ENCODE assay signal across 13 cellular contexts in genomic region chr6:57261896-57262295, GRCh38. TPM values are rescaled to one million over a fixed set of nuclear protein-coding genes. Genes with fewer than 3 reads are reported as not detected.
A peak's percentile ranks its signal among the peaks of the same experiment; 100 is the strongest.
DNase-seq lines count a peak whose midpoint lies in the region; ATAC-seq and TF ChIP-seq lines count a peak whose summit lies in the region.
"Had no signal": no experiment of that assay in that cellular context is flagged by ENCODE, and none has a peak within 500 bp of the region (broad histone marks: within the 10 kb centered on the region; RNA-seq: fewer than 3 reads in every experiment).

No MANE protein-coding gene starts in this region.

- ATAC-seq in GM18868 (IDR thresholded peaks at IDR 0.05; ENCODE audit: unreplicated experiment), result no peak
- ATAC-seq in activated naive CD8-positive, alpha-beta T cell treated with anti-CD3 and anti-CD28 coated beads, Interleukin-2, amount 50 U/mL, for 24 hours, result no peak

- H3K9me3 ChIP-seq in uterus, result no peaks in the 10 kb centered on the region
- H3K9me3 ChIP-seq: breast epithelium, SJSA1 had no signal

- no peaks in the 10 kb centered on the region for H3K9me3 Mint-ChIP-seq in osteocyte (ENCODE audit: unreplicated experiment)
- no peaks in the 10 kb centered on the region for H3K9me3 Mint-ChIP-seq in activated naive CD8-positive, alpha-beta T cell treated with anti-CD3 and anti-CD28 coated beads, Interleukin-2, amount 50 U/mL, for 24 hours

- no peaks in the 10 kb centered on the region for H3K36me3 Mint-ChIP-seq in osteocyte (ENCODE audit: unreplicated experiment)
- H3K36me3 Mint-ChIP-seq in activated naive CD8-positive, alpha-beta T cell treated with anti-CD3 and anti-CD28 coated beads, Interleukin-2, amount 50 U/mL, for 24 hours (ENCODE audit: low read depth), result no peaks in the 10 kb centered on the region
- H3K36me3 Mint-ChIP-seq: CD14-positive monocyte had no signal

- no peak overlapping the region for H3K4me3 Mint-ChIP-seq in osteocyte (ENCODE audit: unreplicated experiment)
- H3K4me3 Mint-ChIP-seq in activated naive CD8-positive, alpha-beta T cell treated with anti-CD3 and anti-CD28 coated beads, Interleukin-2, amount 50 U/mL, for 24 hours, result no peak overlapping the region
- H3K4me3 Mint-ChIP-seq: CD14-positive monocyte had no signal

- peak; percentile 69 for DNase-seq in astrocyte of the hippocampus (ENCODE audit: low read depth, low spot score)
- DNase-seq in fibroblast of the aortic adventitia (ENCODE audit: low read depth), result peak; percentile 70
- no peak for DNase-seq in osteocyte (ENCODE audit: extremely low spot score, unreplicated experiment)
- DNase-seq in uterus, result no peak
- DNase-seq in stimulated activated CD4-positive, alpha-beta T cell treated with anti-CD3 and anti-CD28 coated beads, Interleukin-2, amount 100 ng/mL, for 48 hours, result no peak
- no peak for DNase-seq in activated naive CD8-positive, alpha-beta T cell treated with anti-CD3 and anti-CD28 coated beads, Interleukin-2, amount 50 U/mL, for 24 hours
- DNase-seq: activated effector memory CD4-positive, alpha-beta T cell treated with Interleukin-2 at 50 U/mL for 16 hours; mesendoderm; occipital lobe had no signal

- H3K4me1 Mint-ChIP-seq in osteocyte (ENCODE audit: unreplicated experiment), result peaks cover 75% of the 10 kb centered on the region
- H3K4me1 Mint-ChIP-seq in activated naive CD8-positive, alpha-beta T cell treated with anti-CD3 and anti-CD28 coated beads, Interleukin-2, amount 50 U/mL, for 24 hours, result peaks cover 28% of the 10 kb centered on the region
- H3K4me1 Mint-ChIP-seq: CD14-positive monocyte had no signal

- H3K27me3 ChIP-seq in uterus, result no peaks in the 10 kb centered on the region
- H3K27me3 ChIP-seq: breast epithelium, SJSA1 had no signal

- H3K27ac Mint-ChIP-seq in osteocyte (ENCODE audit: unreplicated experiment), result peak overlapping the region; percentile 56
- no peak overlapping the region for H3K27ac Mint-ChIP-seq in activated naive CD8-positive, alpha-beta T cell treated with anti-CD3 and anti-CD28 coated beads, Interleukin-2, amount 50 U/mL, for 24 hours
- H3K27ac Mint-ChIP-seq: CD14-positive monocyte had no signal

- TF ChIP-seq POLR2A in uterus (IDR thresholded peaks at IDR 0.05), result no peak

- intact Hi-C loops in uterus (cut with DNase I; ENCODE audit: low total_unique reads), result no loop called here

- H3K27ac ChIP-seq in uterus, result peak overlapping the region; percentile 93 to 99

- H3K36me3 ChIP-seq in uterus, result no peaks in the 10 kb centered on the region
- H3K36me3 ChIP-seq: breast epithelium, SJSA1 had no signal

- no peak overlapping the region for H3K4me3 ChIP-seq in fibroblast of the aortic adventitia (ENCODE audit: low read depth, low read length)
- no peak overlapping the region for H3K4me3 ChIP-seq in uterus
- H3K4me3 ChIP-seq: breast epithelium, SJSA1 had no signal

- no peaks in the 10 kb centered on the region for H3K27me3 Mint-ChIP-seq in osteocyte (ENCODE audit: unreplicated experiment)
- H3K27me3 Mint-ChIP-seq in activated naive CD8-positive, alpha-beta T cell treated with anti-CD3 and anti-CD28 coated beads, Interleukin-2, amount 50 U/mL, for 24 hours, result peaks cover 11% of the 10 kb centered on the region

- peaks cover 3 to 5% of the 10 kb centered on the region in 2 donors for H3K4me1 ChIP-seq in uterus
- H3K4me1 ChIP-seq: breast epithelium had no signal

- TF ChIP-seq CTCF in fibroblast of the aortic adventitia (IDR thresholded peaks at IDR 0.05; ENCODE audit: insufficient read depth, low read length), result no peak
- TF ChIP-seq CTCF in osteocyte (IDR thresholded peaks at IDR 0.05), result no peak
- no peak for TF ChIP-seq CTCF in uterus (IDR thresholded peaks at IDR 0.05)

RNA-seq across cellular contexts. Expression of gene RAB23, which starts 39.8 kb away (rescaled TPM):
- total RNA-seq in fibroblast of the aortic adventitia (ENCODE audit: low replicate concordance) (21.4 and 59.7 TPM in 2 replicates), osteocyte (33.8 and 35.2 TPM in 2 replicates), uterus (10 to 100 TPM; 54.4 to 95.3 (median 68.5) TPM)

RNA-seq across cellular contexts. Expression of gene PRIM2, which starts 55.5 kb away (rescaled TPM):
- total RNA-seq in fibroblast of the aortic adventitia (ENCODE audit: low replicate concordance) (16.4 and 80.2 TPM in 2 replicates), osteocyte (10.4 and 11.9 TPM in 2 replicates), uterus (10 to 100 TPM in 3 of 4 donors, 1 to 10 TPM in 1; 2.4 to 46.9 (median 23.1) TPM)

Comparison
In these comparisons a context has a peak if more than half of its experiments do, and no peak if none do; other contexts are left out.
1. DNase-seq: peak in astrocyte of the hippocampus (single experiment) and fibroblast of the aortic adventitia (single experiment); none in osteocyte (single experiment), uterus (0 of 2), stimulated activated CD4-positive, alpha-beta T cell treated with anti-CD3 and anti-CD28 coated beads, Interleukin-2, amount 100 ng/mL, for 48 hours (0 of 2) and activated naive CD8-positive, alpha-beta T cell treated with anti-CD3 and anti-CD28 coated beads, Interleukin-2, amount 50 U/mL, for 24 hours (single experiment).